24 cellular contexts compared by ENCODE assay signal in the genomic region with DNA sequence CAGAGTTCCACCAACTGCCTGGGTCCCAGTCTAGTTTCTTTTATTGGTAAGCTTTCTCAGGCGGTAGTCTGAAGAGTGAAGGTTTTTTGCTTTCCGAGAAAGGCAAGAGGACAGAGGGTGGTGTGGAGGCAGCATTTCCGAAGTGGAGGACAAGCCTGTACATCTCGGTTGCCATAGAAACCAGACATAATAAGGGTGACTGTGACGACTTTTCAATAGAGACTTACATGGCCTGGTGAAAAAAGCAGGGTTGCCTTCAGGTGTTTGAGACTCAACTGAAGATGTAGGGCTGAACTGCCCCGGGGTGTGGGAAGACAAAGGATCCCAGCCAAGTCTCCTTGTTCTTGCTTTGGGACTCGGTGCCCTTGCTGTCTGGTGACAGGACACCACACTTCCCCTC. TPM values are rescaled to one million over a fixed set of nuclear protein-coding genes. Genes with fewer than 3 reads are reported as not detected.
"Had no signal": no experiment of that assay in that cellular context is flagged by ENCODE, and none has a peak within 500 bp of the region (broad histone marks: within the 10 kb centered on the region; RNA-seq: fewer than 3 reads in every experiment).

No MANE protein-coding gene starts in this region.

- ATAC-seq: effector memory CD8-positive, alpha-beta T cell; gastrocnemius medialis; left lobe of liver; naive thymus-derived CD4-positive, alpha-beta T cell; right cardiac atrium; stimulated activated effector memory CD8-positive, alpha-beta T cell treated with anti-CD3 and anti-CD28 coated beads, Interleukin-12 subunit alpha, Interleukin-12 subunit beta, amount 100 ng/mL, for 72 hours had no signal

- H3K36me3 ChIP-seq: gastrocnemius medialis, prostate gland, thyroid gland had no signal

- FAIRE-seq: endometrium, kidney had no signal

- DNase-seq: cortex of kidney; effector memory CD8-positive, alpha-beta T cell; gastrocnemius medialis; head of caudate nucleus; kidney; mesenchymal stem cell; midbrain; naive thymus-derived CD4-positive, alpha-beta T cell; nucleus accumbens; right cardiac atrium; sigmoid colon; stimulated activated CD4-positive, alpha-beta T cell treated with anti-CD3 and anti-CD28 coated beads, Interleukin-2, amount 100 ng/mL, for 24 hours; stimulated activated CD4-positive, alpha-beta T cell treated with anti-CD3 and anti-CD28 coated beads, Interleukin-4, amount 100 ng/mL, for 24 hours; stimulated activated naive CD4-positive, alpha-beta T cell treated with Interleukin-2 at 50 U/mL for 16 hours; stomach; thyroid gland had no signal

- H3K4me1 ChIP-seq: gastrocnemius medialis, prostate gland, sigmoid colon, stomach, thyroid gland had no signal

- H3K4me3 ChIP-seq: gastrocnemius medialis, hepatocyte, lung, prostate gland, sigmoid colon, stomach, thyroid gland had no signal

- H3K27ac ChIP-seq: gastrocnemius medialis, hepatocyte, prostate gland, sigmoid colon, stomach, thyroid gland had no signal

- H3K27me3 ChIP-seq: gastrocnemius medialis, hepatocyte, sigmoid colon, stomach, thyroid gland had no signal

- H3K79me2 ChIP-seq: hepatocyte had no signal

- H3K4me2 ChIP-seq: hepatocyte had no signal

- H3K9me3 ChIP-seq: gastrocnemius medialis, prostate gland, sigmoid colon, stomach, thyroid gland had no signal

- H2AFZ ChIP-seq: hepatocyte had no signal

RNA-seq across cellular contexts. Expression of gene RAB40AL, which starts 53.6 kb away (rescaled TPM):
- total RNA-seq: hepatocyte, skeletal muscle tissue had no signal
- polyA plus RNA-seq: naive thymus-derived CD4-positive, alpha-beta T cell; urinary bladder had no signal
